Comparison of ENCODE assay signal across 8 cellular contexts in the genomic region with DNA sequence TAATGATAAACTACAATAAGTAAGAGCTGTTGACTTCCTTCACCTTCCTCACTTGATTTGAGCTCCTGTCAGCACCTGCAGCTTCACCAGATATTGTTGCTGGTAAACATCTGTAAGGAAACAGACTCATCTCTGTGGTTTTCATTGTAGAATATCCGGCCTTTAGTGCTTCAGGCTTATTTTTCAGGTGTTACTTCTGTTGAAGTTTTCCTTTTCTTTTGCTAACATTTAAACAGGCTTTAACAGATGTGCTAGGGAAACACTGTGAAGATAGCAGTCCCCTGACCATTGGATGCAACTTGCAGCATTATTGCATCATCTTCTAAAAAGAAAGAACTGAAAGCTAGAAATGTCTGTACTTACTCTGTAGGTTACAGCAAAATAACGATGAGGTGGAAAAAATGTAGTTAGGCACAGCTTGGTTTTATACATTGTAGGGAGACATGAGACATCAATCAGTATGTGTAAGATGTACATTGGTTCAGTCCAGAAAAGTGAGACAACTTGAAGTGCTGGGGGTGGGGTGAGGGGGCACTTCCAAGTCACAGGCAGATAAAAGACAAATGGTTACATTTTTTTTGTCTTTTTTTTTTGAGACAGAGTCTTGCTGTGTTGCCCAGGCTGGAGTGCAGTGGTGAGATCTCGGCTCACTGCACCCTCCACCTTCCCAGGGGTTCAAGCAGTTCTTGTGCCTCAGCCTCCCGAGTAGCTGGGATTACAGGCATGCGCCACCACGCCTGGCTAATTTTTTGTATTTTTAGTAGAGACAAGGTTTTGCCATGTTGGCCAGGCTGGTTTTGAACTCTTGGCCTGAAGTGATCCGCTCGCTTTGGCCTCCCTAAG.
DNase-seq lines count a peak whose midpoint lies in the region; ATAC-seq and TF ChIP-seq lines count a peak whose summit lies in the region.

No MANE protein-coding gene starts in this region.

- DNase-seq in AML-193 (lab: John Stamatoyannopoulos, UW) (peak; percentile 61 to 64), fibroblast of mammary gland (ENCODE audit: low read depth) (peak; percentile 54), NCI-H2227 treated with DMSO at 0.1 percent for 48 hours (lab: John Stamatoyannopoulos, UW) (no peak), NCI-H128 (lab: John Stamatoyannopoulos, UW; ENCODE audit: unreplicated experiment) (no peak)

- H3K4me1 Mint-ChIP-seq in T-helper 1 cell treated with Interleukin-12 subunit alpha and Interleukin-12 subunit beta and Interleukin-4 antibody, amounts not matched to agents 30 μg/mL and 1 μg/mL, for 36 hours (ENCODE audit: low read depth), result peaks cover 76% of the 10 kb centered on the region
- peaks cover 93% of the 10 kb centered on the region for H3K4me1 Mint-ChIP-seq in stimulated activated naive CD8-positive, alpha-beta T cell treated with anti-CD3 and anti-CD28 coated beads, Interleukin-15, Interleukin-2, amounts not matched to agents 100 ng/mL and 50 ng/mL, for 24 hours (ENCODE audit: low read depth)

- peak overlapping the region; percentile 78 for H3K4me3 Mint-ChIP-seq in T-helper 1 cell treated with Interleukin-12 subunit alpha and Interleukin-12 subunit beta and Interleukin-4 antibody, amounts not matched to agents 30 μg/mL and 1 μg/mL, for 36 hours
- peak overlapping the region; percentile 64 for H3K4me3 Mint-ChIP-seq in stimulated activated naive CD8-positive, alpha-beta T cell treated with anti-CD3 and anti-CD28 coated beads, Interleukin-15, Interleukin-2, amounts not matched to agents 100 ng/mL and 50 ng/mL, for 24 hours

- H3K36me3 Mint-ChIP-seq in T-helper 1 cell treated with Interleukin-12 subunit alpha and Interleukin-12 subunit beta and Interleukin-4 antibody, amounts not matched to agents 30 μg/mL and 1 μg/mL, for 36 hours (ENCODE audit: low read depth), result peaks cover 69% of the 10 kb centered on the region
- peaks cover 91% of the 10 kb centered on the region for H3K36me3 Mint-ChIP-seq in stimulated activated naive CD8-positive, alpha-beta T cell treated with anti-CD3 and anti-CD28 coated beads, Interleukin-15, Interleukin-2, amounts not matched to agents 100 ng/mL and 50 ng/mL, for 24 hours (ENCODE audit: low read depth)

- ATAC-seq in GM19324 (IDR thresholded peaks at IDR 0.05; ENCODE audit: low FRiP score, unreplicated experiment), result peak; percentile 64
- peak; percentile 75 for ATAC-seq in HG03159 (IDR thresholded peaks at IDR 0.05; ENCODE audit: unreplicated experiment)

- H3K27ac Mint-ChIP-seq in T-helper 1 cell treated with Interleukin-12 subunit alpha and Interleukin-12 subunit beta and Interleukin-4 antibody, amounts not matched to agents 30 μg/mL and 1 μg/mL, for 36 hours, result peak overlapping the region; percentile 97
- peak overlapping the region; percentile 100 for H3K27ac Mint-ChIP-seq in stimulated activated naive CD8-positive, alpha-beta T cell treated with anti-CD3 and anti-CD28 coated beads, Interleukin-15, Interleukin-2, amounts not matched to agents 100 ng/mL and 50 ng/mL, for 24 hours

- H3K4me3 ChIP-seq in fibroblast of mammary gland (ENCODE audit: control insufficient read depth, low read depth, low read length), result no peak overlapping the region

- no peak for TF ChIP-seq CTCF in fibroblast of mammary gland (conservative IDR thresholded peaks at IDR 0.05; ENCODE audit: control insufficient read depth, insufficient read depth, low read depth, low read length)

- no peaks in the 10 kb centered on the region for H3K9me3 Mint-ChIP-seq in T-helper 1 cell treated with Interleukin-12 subunit alpha and Interleukin-12 subunit beta and Interleukin-4 antibody, amounts not matched to agents 30 μg/mL and 1 μg/mL, for 36 hours
- no peaks in the 10 kb centered on the region for H3K9me3 Mint-ChIP-seq in stimulated activated naive CD8-positive, alpha-beta T cell treated with anti-CD3 and anti-CD28 coated beads, Interleukin-15, Interleukin-2, amounts not matched to agents 100 ng/mL and 50 ng/mL, for 24 hours

- no peaks in the 10 kb centered on the region for H3K27me3 Mint-ChIP-seq in T-helper 1 cell treated with Interleukin-12 subunit alpha and Interleukin-12 subunit beta and Interleukin-4 antibody, amounts not matched to agents 30 μg/mL and 1 μg/mL, for 36 hours (ENCODE audit: low read depth)
- no peaks in the 10 kb centered on the region for H3K27me3 Mint-ChIP-seq in stimulated activated naive CD8-positive, alpha-beta T cell treated with anti-CD3 and anti-CD28 coated beads, Interleukin-15, Interleukin-2, amounts not matched to agents 100 ng/mL and 50 ng/mL, for 24 hours

Comparison
In these comparisons a context has a peak if more than half of its experiments do, and no peak if none do; other contexts are left out.
1. DNase-seq: peak in AML-193 (2 of 2) and fibroblast of mammary gland (single experiment); none in NCI-H2227 treated with DMSO at 0.1 percent for 48 hours (single experiment) and NCI-H128 (single experiment).